ENCODE assay signal across 9 cellular contexts in the genomic region with DNA sequence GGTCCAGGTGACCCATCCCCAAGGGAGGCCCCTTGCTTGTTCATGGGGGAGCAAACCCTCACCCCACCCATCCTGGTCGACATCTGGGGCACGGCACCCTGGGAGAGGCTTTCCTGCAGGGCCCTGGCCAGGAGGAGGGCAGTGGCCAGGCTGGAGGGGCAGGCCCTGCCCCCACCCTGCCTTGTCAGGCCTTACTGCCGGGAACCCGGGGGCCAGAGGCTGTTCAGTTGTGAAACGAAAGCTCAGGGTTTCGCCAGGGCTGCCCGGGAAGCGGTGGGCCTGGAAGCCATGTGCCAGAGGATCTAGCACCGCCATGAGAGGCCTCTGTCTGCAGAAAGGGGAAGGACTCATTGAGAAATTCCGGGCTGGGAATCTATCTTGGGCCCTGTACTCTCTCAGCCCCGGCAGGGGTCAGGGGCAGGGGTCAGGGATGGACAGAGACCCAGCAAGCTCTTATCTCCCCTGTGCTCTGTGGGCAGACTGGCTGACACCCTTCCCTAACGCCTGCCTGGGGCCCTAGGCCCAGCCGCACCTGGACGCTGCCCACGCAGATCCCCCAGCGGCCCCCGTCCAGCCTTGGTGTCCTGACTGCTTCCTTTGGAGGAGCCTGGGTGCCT. TPM values are rescaled to one million over a fixed set of nuclear protein-coding genes. Genes with fewer than 3 reads are reported as not detected.
DNase-seq lines count a peak whose midpoint lies in the region; ATAC-seq, FAIRE-seq and TF ChIP-seq lines count a peak whose summit lies in the region.
"Had no signal": no experiment of that assay in that cellular context is flagged by ENCODE, and none has a peak within 500 bp of the region (broad histone marks: within the 10 kb centered on the region; RNA-seq: fewer than 3 reads in every experiment).

No MANE protein-coding gene starts in this region.

- DNase-seq in BE2C (peak; percentile 31), Panc1 (ENCODE audit: low read depth, low spot score) (no peak), H1 (ENCODE audit: low read depth in 1 of 2, low spot score in 2 of 2) (peak in 1 of 2 experiments; percentile 52), NCI-H187 treated with DMSO at 0.1 percent for 48 hours (lab: John Stamatoyannopoulos, UW) (no peak), glomerular visceral epithelial cell (ENCODE audit: extremely low spot score) (no peak)

- H3K4ac ChIP-seq in H1 (replicated peaks; ENCODE audit: insufficient read length, low read depth, low read length), result no peak overlapping the region

- ATAC-seq in Panc1 (no peak), HG03520 (IDR thresholded peaks at IDR 0.05; ENCODE audit: unreplicated experiment) (no peak), HG02610 (IDR thresholded peaks at IDR 0.05; ENCODE audit: unreplicated experiment) (no peak)

- no peak for FAIRE-seq in H1 (lab: Jason Lieb, UNC)
- FAIRE-seq: astrocyte had no signal

- CTCF ChIA-PET in Panc1 (lab: Charles Lee) (interaction anchor here (0.6 to 1.1 kb wide), 2 partner anchors 36 to 64 kb away, joined by 3 read pairs; no protein-coding TSS in a partner anchor), H1 (lab: Charles Lee; ENCODE audit: partially characterized antibody) (interaction anchor here (0.9 to 2.2 kb wide), 11 partner anchors 11 to 199 kb away, joined by 3 to 12 read pairs (median 4); no protein-coding TSS in a partner anchor)

- H3K9me3 ChIP-seq in BE2C (no peaks in the 10 kb centered on the region), Panc1 (ENCODE audit: control insufficient read depth, insufficient read depth, low read depth, low read length) (no peaks in the 10 kb centered on the region), H1 (ENCODE audit: insufficient read depth in 2 of 2, low read depth in 1 of 2, low read length in 1 of 2) (no peaks in the 10 kb centered on the region), neutrophil (no peaks in the 10 kb centered on the region)

- H4K8ac ChIP-seq in H1 (ENCODE audit: extremely low read depth, insufficient read depth, low read length), result no peak overlapping the region

- no peak overlapping the region for H4K91ac ChIP-seq in H1 (replicated peaks; ENCODE audit: insufficient read length, low read length)

- H3K4me1 ChIP-seq in BE2C (peaks cover 23% of the 10 kb centered on the region), Panc1 (ENCODE audit: control insufficient read depth, insufficient read depth, low read length) (peaks cover 63% of the 10 kb centered on the region), H1 (replicated peaks in 1 of 4; ENCODE audit: control insufficient read depth in 3 of 4, insufficient read depth in 4 of 4, low read length in 3 of 4) (peaks cover 0 to 32% (median 15%) of the 10 kb centered on the region in 4 experiments; a peak in 6 of 7 replicates), neutrophil (ENCODE audit: control insufficient read depth in 1 of 2, insufficient read depth in 1 of 2, low read depth in 1 of 2, low read length in 1 of 2) (peaks cover 73 to 83% of the 10 kb centered on the region in 2 experiments)

- H2BK120ac ChIP-seq in H1 (replicated peaks; ENCODE audit: low read depth, low read length), result no peak overlapping the region

- no peak overlapping the region for H2BK20ac ChIP-seq in H1 (ENCODE audit: low read length)

- no peak overlapping the region for H3K23ac ChIP-seq in H1 (ENCODE audit: insufficient read length)

- H3K27me3 ChIP-seq in BE2C (no peaks in the 10 kb centered on the region; the same call in 1 of the 2 replicates), Panc1 (ENCODE audit: control insufficient read depth, insufficient read depth, low read length) (no peaks in the 10 kb centered on the region), H1 (replicated peaks in 1 of 4; ENCODE audit: control insufficient read depth in 3 of 4, extremely low read depth in 1 of 4, insufficient read depth in 3 of 4, low read length in 3 of 4) (peaks cover 3 to 17% (median 13%) of the 10 kb centered on the region in 4 experiments), neutrophil (peaks cover 31% of the 10 kb centered on the region)

- H3K79me2 ChIP-seq in H1 (ENCODE audit: control insufficient read depth in 1 of 2, insufficient read depth in 2 of 2, low read length in 2 of 2), result peaks cover 0 to 15% of the 10 kb centered on the region in 2 experiments; a peak in 1 of 4 replicates

- no peak overlapping the region for H4K5ac ChIP-seq in H1 (ENCODE audit: insufficient read length, low read depth, low read length)

- H3K27ac ChIP-seq in Panc1 (ENCODE audit: low read length), result peak overlapping the region; percentile 46
- H3K27ac ChIP-seq in H1 (ENCODE audit: low read depth, low read length), result no peak overlapping the region
- H3K27ac ChIP-seq in neutrophil, result peak overlapping the region; percentile 98

- no peak for TF ChIP-seq EP300 in H1 (IDR thresholded peaks at IDR 0.05; ENCODE audit: borderline replicate concordance in 1 of 2, low read depth in 2 of 2, low read length in 2 of 2)

- no peak for TF ChIP-seq POLR2A in H1 (IDR thresholded peaks at IDR 0.05; ENCODE audit: control extremely low read depth in 1 of 2, low read depth in 2 of 2, low read length in 2 of 2)

- no peak overlapping the region for H2BK5ac ChIP-seq in H1 (ENCODE audit: low read depth, low read length)

- in situ Hi-C loops in Panc1 (cut with HindIII; ENCODE audit: low pct_unique_long_range_greater_than_20kb, low sequenced_read_pairs), result no loop called here

- no peak for TF ChIP-seq CTCF in BE2C (IDR thresholded peaks at IDR 0.05; ENCODE audit: low read depth, low read length)
- TF ChIP-seq CTCF in Panc1 (IDR thresholded peaks at IDR 0.05), result no peak
- TF ChIP-seq CTCF in H1 (IDR thresholded peaks at IDR 0.05; ENCODE audit: control extremely low read depth in 1 of 3, insufficient read depth in 1 of 3, low read depth in 1 of 3, low read length in 3 of 3), result no peak
- TF ChIP-seq CTCF in neutrophil (IDR thresholded peaks at IDR 0.05), result peak; percentile 27

- H4K20me1 ChIP-seq in H1 (replicated peaks in 1 of 2; ENCODE audit: control insufficient read depth in 1 of 2, insufficient read depth in 2 of 2, low read length in 2 of 2), result peaks cover 12 to 13% of the 10 kb centered on the region in 2 experiments

- intact Hi-C loops in Panc1 (cut with micrococcal nuclease; ENCODE audit: unreplicated experiment), result no loop called here

- H2BK15ac ChIP-seq in H1 (ENCODE audit: low read length), result no peak overlapping the region

- no peak overlapping the region for H3K14ac ChIP-seq in H1 (ENCODE audit: insufficient read length)

- H2AK5ac ChIP-seq in H1 (ENCODE audit: low read depth, low read length), result no peak overlapping the region

- H3K4me3 ChIP-seq in BE2C (ENCODE audit: low read depth, low read length), result no peak overlapping the region
- H3K4me3 ChIP-seq in Panc1 (ENCODE audit: low read depth in 2 of 2, low read length in 2 of 2), result no peak overlapping the region; a peak in 1 of 4 replicates
- H3K4me3 ChIP-seq in H1 (ENCODE audit: extremely low read depth in 1 of 4, insufficient read depth in 2 of 4, low read depth in 3 of 4, low read length in 4 of 4), result no peak overlapping the region
- H3K4me3 ChIP-seq in neutrophil (ENCODE audit: low read depth in 1 of 2, low read length in 1 of 2), result peak overlapping the region; percentile 49 to 53

- no peak overlapping the region for H3K18ac ChIP-seq in H1 (ENCODE audit: extremely low read depth, low read length)

- POLR2A ChIA-PET in Panc1 (lab: Charles Lee) (no interaction called here), H1 (lab: Charles Lee; ENCODE audit: partially characterized antibody) (interaction anchor here (0.7 to 1.6 kb wide), 6 partner anchors 9 to 35 kb away, joined by 3 to 5 read pairs (median 4); no protein-coding TSS in a partner anchor)

- no peak overlapping the region for H3K4me2 ChIP-seq in H1 (ENCODE audit: insufficient read depth in 1 of 2, low read depth in 2 of 2, low read length in 2 of 2)

- peaks cover 11% of the 10 kb centered on the region; the same call in 1 of the 2 replicates for H3K23me2 ChIP-seq in H1 (ENCODE audit: low read depth, low read length)

- BruUV-seq in Panc1 (replicated peaks; lab: Mats Ljungman, UMichigan), result no TSS peak

- H3K36me3 ChIP-seq in BE2C, result peaks cover 16% of the 10 kb centered on the region
- no peaks in the 10 kb centered on the region; the same call in 1 of the 2 replicates for H3K36me3 ChIP-seq in Panc1 (ENCODE audit: control insufficient read depth, insufficient read depth, low read length)
- peaks cover 8 to 18% (median 12%) of the 10 kb centered on the region in 4 experiments; a peak in 6 of 8 replicates for H3K36me3 ChIP-seq in H1 (ENCODE audit: control insufficient read depth in 2 of 4, insufficient read depth in 4 of 4, low read length in 3 of 4)
- H3K36me3 ChIP-seq in neutrophil, result peaks cover 40% of the 10 kb centered on the region

- H3K79me1 ChIP-seq in H1 (ENCODE audit: low read depth, low read length), result 0 out of 2 replicates have a peak, but pooled peaks cover 2% of the 10 kb centered on the region

- H3K56ac ChIP-seq in H1 (replicated peaks; ENCODE audit: insufficient read length, low read depth, low read length), result no peak overlapping the region

- WGBS in H1 (ENCODE audit: extremely low coverage in 1 of 2, insufficient coverage in 1 of 2, insufficient read length in 1 of 2, insufficient replicate concordance in 2 of 2, low coverage in 1 of 2, low lambda C conversion rate in 2 of 2, missing lambda C conversion rate in 1 of 2), 2 experiments, result 85% methylated on average over 17 of the region's 17 CpGs; no CpG with 5 or more reads in 1 of the 2 experiments

- no peak for TF ChIP-seq RAD21 in H1 (IDR thresholded peaks at IDR 0.05 in 1 of 2, conservative IDR thresholded peaks at IDR 0.05 in 1 of 2; ENCODE audit: low read depth in 2 of 2, low read length in 2 of 2)

- no peak overlapping the region for H3K9ac ChIP-seq in H1 (replicated peaks in 1 of 4; ENCODE audit: extremely low read depth in 1 of 4, low read depth in 3 of 4, low read length in 3 of 4)

- H2BK12ac ChIP-seq in H1 (ENCODE audit: low read depth, low read length), result 0 out of 2 replicates have a peak overlapping the region, but pooled peaks have one; percentile 27

- H2AFZ ChIP-seq in H1 (ENCODE audit: low read length), result no peak overlapping the region

RNA-seq across cellular contexts. Expression of a gene that starts 6.3 kb away (rescaled TPM):
- 286 TPM for polyA plus RNA-seq in BE2C (2012; ENCODE audit: insufficient read depth, insufficient read length, low read depth)
- total RNA-seq in Panc1 (2021; ENCODE audit: unreplicated experiment), result 58.2 TPM
- 65.3 TPM for polyA plus RNA-seq in Panc1 (2012; ENCODE audit: insufficient read length)
- 30.0 and 31.2 TPM in 2 replicates for total RNA-seq in H1 (2021; fragmentation: NEBNext Ultra II Directional; extraction: Animal tissue kit (Norgen Biotek cat#: 25700))
- 22.6 and 40.2 TPM in 2 replicates for polyA plus RNA-seq in H1 (2011; rRNA removed)
- 20.5 TPM for polyA plus RNA-seq in H1 (2011; cell fraction: cytosol; rRNA removed)
- polyA plus RNA-seq in H1 (2011; cell fraction: nucleus; rRNA removed), result 43.4 TPM
- 16.0 to 28.8 TPM (median 24.5 TPM) in 4 replicates for polyA plus RNA-seq in H1 (2012, experiment 1 of 2)
- polyA plus RNA-seq in H1 (2012, experiment 2 of 2), result 23.8 TPM
- 20.9 TPM for polyA plus RNA-seq in H1 (2013, experiment 1 of 2)
- polyA plus RNA-seq in H1 (2013, experiment 2 of 2), result 21.1 TPM
- polyA minus RNA-seq in H1 (2011; rRNA and poly(A)+ RNA removed), result 3.8 and 3.9 TPM in 2 replicates
- 17.7 TPM for polyA minus RNA-seq in H1 (2011; cell fraction: cytosol; rRNA and poly(A)+ RNA removed)
- 20.5 TPM for polyA minus RNA-seq in H1 (2011; cell fraction: nucleus; rRNA and poly(A)+ RNA removed)

RNA-seq across cellular contexts. Expression of a gene that starts 45.7 kb away (rescaled TPM):
- not detected for polyA plus RNA-seq in BE2C (2012; ENCODE audit: insufficient read depth, insufficient read length, low read depth)
- 0.82 TPM for total RNA-seq in Panc1 (2021; ENCODE audit: unreplicated experiment)
- 1.3 TPM for polyA plus RNA-seq in Panc1 (2012; ENCODE audit: insufficient read length)
- total RNA-seq in H1 (2021; fragmentation: NEBNext Ultra II Directional; extraction: Animal tissue kit (Norgen Biotek cat#: 25700)), result 0.08 and 0.20 TPM in 2 replicates
- polyA plus RNA-seq in H1 (2011; rRNA removed), result 0.15 and 0.17 TPM in 2 replicates
- 0.18 TPM for polyA plus RNA-seq in H1 (2011; cell fraction: cytosol; rRNA removed)
- 0.63 TPM for polyA plus RNA-seq in H1 (2011; cell fraction: nucleus; rRNA removed)
- 0.10 to 0.20 TPM (median 0.13 TPM) in 4 replicates for polyA plus RNA-seq in H1 (2012, experiment 1 of 2)
- not detected for polyA plus RNA-seq in H1 (2012, experiment 2 of 2)
- 0.04 TPM for polyA plus RNA-seq in H1 (2013, experiment 1 of 2)
- polyA plus RNA-seq in H1 (2013, experiment 2 of 2), result 0.02 TPM
- polyA minus RNA-seq in H1 (2011; rRNA and poly(A)+ RNA removed), result 0.06 and 0.12 TPM in 2 replicates
- 0.29 TPM for polyA minus RNA-seq in H1 (2011; cell fraction: cytosol; rRNA and poly(A)+ RNA removed)
- 0.90 TPM for polyA minus RNA-seq in H1 (2011; cell fraction: nucleus; rRNA and poly(A)+ RNA removed)
- total RNA-seq: astrocyte had no signal

RNA-seq across cellular contexts. Expression of a gene that starts 48.4 kb away (rescaled TPM):
- 33.2 TPM for polyA plus RNA-seq in BE2C (2012; ENCODE audit: insufficient read depth, insufficient read length, low read depth)
- 59.7 TPM for total RNA-seq in Panc1 (2021; ENCODE audit: unreplicated experiment)
- polyA plus RNA-seq in Panc1 (2012; ENCODE audit: insufficient read length), result 98.5 TPM
- 36.6 and 39.4 TPM in 2 replicates for total RNA-seq in H1 (2021; fragmentation: NEBNext Ultra II Directional; extraction: Animal tissue kit (Norgen Biotek cat#: 25700))
- polyA plus RNA-seq in H1 (2011; rRNA removed), result 24.5 and 34.3 TPM in 2 replicates
- polyA plus RNA-seq in H1 (2011; cell fraction: cytosol; rRNA removed), result 35.6 TPM
- 52.5 TPM for polyA plus RNA-seq in H1 (2011; cell fraction: nucleus; rRNA removed)
- polyA plus RNA-seq in H1 (2012, experiment 1 of 2), result 19.3 to 35.8 TPM (median 34.6 TPM) in 4 replicates
- polyA plus RNA-seq in H1 (2012, experiment 2 of 2), result 23.7 TPM
- polyA plus RNA-seq in H1 (2013, experiment 1 of 2), result 24.9 TPM
- 26.3 TPM for polyA plus RNA-seq in H1 (2013, experiment 2 of 2)
- polyA minus RNA-seq in H1 (2011; rRNA and poly(A)+ RNA removed), result 6.1 and 8.2 TPM in 2 replicates
- 8.7 TPM for polyA minus RNA-seq in H1 (2011; cell fraction: cytosol; rRNA and poly(A)+ RNA removed)
- 8.0 TPM for polyA minus RNA-seq in H1 (2011; cell fraction: nucleus; rRNA and poly(A)+ RNA removed)

RNA-seq across cellular contexts. Expression of a gene that starts 48.6 kb away (rescaled TPM):
- 36.3 TPM for polyA plus RNA-seq in BE2C (2012; ENCODE audit: insufficient read depth, insufficient read length, low read depth)
- 23.4 TPM for total RNA-seq in Panc1 (2021; ENCODE audit: unreplicated experiment)
- 41.1 TPM for polyA plus RNA-seq in Panc1 (2012; ENCODE audit: insufficient read length)
- total RNA-seq in H1 (2021; fragmentation: NEBNext Ultra II Directional; extraction: Animal tissue kit (Norgen Biotek cat#: 25700)), result 22.5 and 25.0 TPM in 2 replicates
- 13.4 and 24.1 TPM in 2 replicates for polyA plus RNA-seq in H1 (2011; rRNA removed)
- 16.1 TPM for polyA plus RNA-seq in H1 (2011; cell fraction: cytosol; rRNA removed)
- 28.5 TPM for polyA plus RNA-seq in H1 (2011; cell fraction: nucleus; rRNA removed)
- 14.6 to 25.7 TPM (median 22.3 TPM) in 4 replicates for polyA plus RNA-seq in H1 (2012, experiment 1 of 2)
- polyA plus RNA-seq in H1 (2012, experiment 2 of 2), result 19.9 TPM
- polyA plus RNA-seq in H1 (2013, experiment 1 of 2), result 23.8 TPM
- 25.7 TPM for polyA plus RNA-seq in H1 (2013, experiment 2 of 2)
- polyA minus RNA-seq in H1 (2011; rRNA and poly(A)+ RNA removed), result 20.3 and 23.2 TPM in 2 replicates
- 11.2 TPM for polyA minus RNA-seq in H1 (2011; cell fraction: cytosol; rRNA and poly(A)+ RNA removed)
- polyA minus RNA-seq in H1 (2011; cell fraction: nucleus; rRNA and poly(A)+ RNA removed), result 7.9 TPM

Comparison
In these comparisons a context has a peak if more than half of its experiments do, and no peak if none do; other contexts are left out.
1. H3K4me3 ChIP-seq: peak in neutrophil (2 of 2); none in BE2C (single experiment), Panc1 (0 of 2) and H1 (0 of 4).